Comparison of ENCODE assay signal across 8 cellular contexts in the genomic region with DNA sequence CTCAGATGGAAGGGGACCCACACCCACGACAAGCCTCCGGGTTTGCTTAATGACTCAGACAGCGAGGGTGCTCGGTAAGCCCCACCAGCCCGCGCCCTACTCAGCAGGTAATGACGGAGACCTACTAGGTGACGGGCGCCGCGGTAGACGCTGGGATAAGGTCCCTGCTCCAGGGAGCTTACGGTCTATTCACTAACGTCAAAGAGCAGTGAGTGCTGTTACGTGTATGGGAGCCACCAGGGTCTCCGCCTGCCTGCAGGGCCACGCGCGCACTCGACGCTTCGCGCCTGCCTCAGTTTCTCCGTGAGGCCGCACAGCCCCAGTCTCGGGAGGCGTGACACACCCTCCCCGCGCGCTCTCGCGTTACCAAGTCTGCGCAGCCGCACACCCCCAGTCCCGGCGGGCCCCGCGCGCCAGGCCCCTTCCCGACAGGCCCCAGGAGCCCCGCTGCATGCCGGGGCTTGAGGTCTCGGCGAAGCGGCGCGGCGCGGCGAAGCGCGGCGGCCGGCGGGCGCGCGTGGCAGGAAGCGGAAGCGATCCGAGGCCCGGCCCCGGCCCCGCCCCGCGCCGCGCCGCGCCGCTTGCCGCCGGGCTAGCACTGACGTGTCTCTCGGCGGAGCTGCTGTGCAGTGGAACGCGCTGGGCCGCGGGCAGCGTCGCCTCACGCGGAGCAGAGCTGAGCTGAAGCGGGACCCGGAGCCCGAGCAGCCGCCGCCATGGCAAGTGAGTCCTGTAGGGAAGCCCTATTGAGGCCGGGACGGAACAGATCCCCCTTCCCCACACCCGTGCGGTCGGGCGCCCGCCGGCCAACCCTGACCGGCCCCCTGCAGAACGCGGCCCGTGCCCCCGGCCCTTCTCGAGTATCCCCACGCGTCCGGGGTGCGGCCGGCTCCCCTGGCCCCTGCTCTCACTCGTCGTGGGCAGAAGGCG. TPM values are rescaled to one million over a fixed set of nuclear protein-coding genes. Genes with fewer than 3 reads are reported as not detected.
A peak's percentile ranks its signal among the peaks of the same experiment; 100 is the strongest.
DNase-seq lines count a peak whose midpoint lies in the region; ATAC-seq and TF ChIP-seq lines count a peak whose summit lies in the region.

A gene (plus strand): TSS at position 601 of the 930 bp plus-strand sequence. CDS start 116 bp downstream, at position 717.

- H3K36me3 Mint-ChIP-seq in GM23338 (ENCODE audit: low read depth), result peaks cover 38% of the 10 kb centered on the region
- peaks cover 32% of the 10 kb centered on the region for H3K36me3 Mint-ChIP-seq in activated T-helper 1 cell treated with anti-CD3 and anti-CD28 coated beads, Interleukin-12 subunit alpha, Interleukin-12 subunit beta, Interleukin-2, Interleukin-4 antibody, amounts not matched to agents 30 ng/mL and 10 ng/mL and 1 ng/mL, durations not matched to agents 14 hours and 24 hours and 36 hours (ENCODE audit: low read depth)
- H3K36me3 Mint-ChIP-seq in naive thymus-derived CD4-positive, alpha-beta T cell, result peaks cover 0 to 30% (median 8%) of the 10 kb centered on the region in 5 donors
- H3K36me3 Mint-ChIP-seq in stimulated activated memory B cell treated with anti-CD40 and anti-IgM and Interleukin-4, amounts not matched to agents 10 μg/mL and 1 μg/mL and 100 μg/mL, for 72 hours, result peaks cover 35% of the 10 kb centered on the region

- peak within 1 kb of the TSS; percentile 87 for H3K4me3 Mint-ChIP-seq in GM23338
- H3K4me3 Mint-ChIP-seq in activated T-helper 1 cell treated with anti-CD3 and anti-CD28 coated beads, Interleukin-12 subunit alpha, Interleukin-12 subunit beta, Interleukin-2, Interleukin-4 antibody, amounts not matched to agents 30 ng/mL and 10 ng/mL and 1 ng/mL, durations not matched to agents 14 hours and 24 hours and 36 hours, result peak within 1 kb of the TSS; percentile 99
- peak within 1 kb of the TSS; percentile 90 to 98 (median 96) for H3K4me3 Mint-ChIP-seq in naive thymus-derived CD4-positive, alpha-beta T cell
- H3K4me3 Mint-ChIP-seq in stimulated activated memory B cell treated with anti-CD40 and anti-IgM and Interleukin-4, amounts not matched to agents 10 μg/mL and 1 μg/mL and 100 μg/mL, for 72 hours, result peak within 1 kb of the TSS; percentile 84

- TF ChIP-seq CTCF in DOHH2 (IDR thresholded peaks at IDR 0.05; ENCODE audit: low read depth, low read length, poor library complexity, severe bottlenecking) (no peak), GM23338 (conservative IDR thresholded peaks at IDR 0.05; ENCODE audit: low read depth in 2 of 2) (no peak)

- peaks cover 5% of the 10 kb centered on the region for H3K27me3 Mint-ChIP-seq in GM23338 (ENCODE audit: insufficient read depth, low read depth, poor library complexity)
- peaks cover 5% of the 10 kb centered on the region for H3K27me3 Mint-ChIP-seq in activated T-helper 1 cell treated with anti-CD3 and anti-CD28 coated beads, Interleukin-12 subunit alpha, Interleukin-12 subunit beta, Interleukin-2, Interleukin-4 antibody, amounts not matched to agents 30 ng/mL and 10 ng/mL and 1 ng/mL, durations not matched to agents 14 hours and 24 hours and 36 hours (ENCODE audit: insufficient read depth)
- peaks cover 0 to 16% (median under 1%) of the 10 kb centered on the region in 5 donors for H3K27me3 Mint-ChIP-seq in naive thymus-derived CD4-positive, alpha-beta T cell
- peaks cover 2% of the 10 kb centered on the region for H3K27me3 Mint-ChIP-seq in stimulated activated memory B cell treated with anti-CD40 and anti-IgM and Interleukin-4, amounts not matched to agents 10 μg/mL and 1 μg/mL and 100 μg/mL, for 72 hours

- H3K27ac ChIP-seq in DOHH2 (ENCODE audit: low read depth, low read length) (peak within 1 kb of the TSS; percentile 66), GM23338 (ENCODE audit: low read depth) (peak within 1 kb of the TSS; percentile 52; the same call in 1 of the 2 replicates)
- peak within 1 kb of the TSS; percentile 95 for H3K27ac ChIP-seq in naive thymus-derived CD4-positive, alpha-beta T cell (ENCODE audit: low read depth, low read length)

- peaks cover 20% of the 10 kb centered on the region for H3K4me1 Mint-ChIP-seq in GM23338
- peaks cover 43% of the 10 kb centered on the region for H3K4me1 Mint-ChIP-seq in activated T-helper 1 cell treated with anti-CD3 and anti-CD28 coated beads, Interleukin-12 subunit alpha, Interleukin-12 subunit beta, Interleukin-2, Interleukin-4 antibody, amounts not matched to agents 30 ng/mL and 10 ng/mL and 1 ng/mL, durations not matched to agents 14 hours and 24 hours and 36 hours (ENCODE audit: low read depth)
- H3K4me1 Mint-ChIP-seq in naive thymus-derived CD4-positive, alpha-beta T cell, result peaks cover 36 to 44% (median 43%) of the 10 kb centered on the region in 7 donors
- peaks cover 41% of the 10 kb centered on the region for H3K4me1 Mint-ChIP-seq in stimulated activated memory B cell treated with anti-CD40 and anti-IgM and Interleukin-4, amounts not matched to agents 10 μg/mL and 1 μg/mL and 100 μg/mL, for 72 hours

- POLR2A ChIA-PET in naive thymus-derived CD4-positive, alpha-beta T cell (lab: Charles Lee), result interaction anchor here (0.9 to 1.6 kb wide), 5 partner anchors 14 to 477 kb away, joined by 3 to 5 read pairs (median 3); no protein-coding TSS in a partner anchor

- H3K27me3 ChIP-seq in DOHH2 (ENCODE audit: control insufficient read depth, low read length) (no peaks in the 10 kb centered on the region), GM23338 (ENCODE audit: insufficient read depth) (0 out of 2 replicates have a peak, but pooled peaks cover 6% of the 10 kb centered on the region)
- no peaks in the 10 kb centered on the region for H3K27me3 ChIP-seq in naive thymus-derived CD4-positive, alpha-beta T cell (ENCODE audit: control insufficient read depth in 2 of 2, insufficient read depth in 2 of 2, low read length in 2 of 2)

- peak within 1 kb of the TSS; percentile 79 for H3K4me2 ChIP-seq in DOHH2 (ENCODE audit: low read length)
- H3K4me2 ChIP-seq in GM23338, result peak within 1 kb of the TSS; percentile 96

- peak; percentile 95 for ATAC-seq in GM23338
- peak; percentile 97 for ATAC-seq in naive thymus-derived CD4-positive, alpha-beta T cell
- ATAC-seq in stimulated activated memory B cell treated with anti-CD40 and anti-IgM and Interleukin-4, amounts not matched to agents 10 μg/mL and 1 μg/mL and 100 μg/mL, for 72 hours, result peak; percentile 98

- H3K36me3 ChIP-seq in DOHH2 (ENCODE audit: control insufficient read depth, low read length) (peaks cover 46% of the 10 kb centered on the region), GM23338 (ENCODE audit: insufficient read depth) (peaks cover 32% of the 10 kb centered on the region)
- H3K36me3 ChIP-seq in naive thymus-derived CD4-positive, alpha-beta T cell (ENCODE audit: control insufficient read depth in 2 of 3, insufficient read depth in 3 of 3, low read length in 3 of 3), result peaks cover 0 to 31% (median 0%) of the 10 kb centered on the region in 3 experiments

- peaks cover 57% of the 10 kb centered on the region for H3K79me2 ChIP-seq in DOHH2 (ENCODE audit: control insufficient read depth, low read length)
- peaks cover 34% of the 10 kb centered on the region for H3K79me2 ChIP-seq in GM23338 (replicated peaks; ENCODE audit: insufficient read depth)

- no peaks in the 10 kb centered on the region for H3K9me2 ChIP-seq in DOHH2 (replicated peaks; ENCODE audit: control insufficient read depth, low read length)
- H3K9me2 ChIP-seq in GM23338 (ENCODE audit: insufficient read depth), result no peaks in the 10 kb centered on the region

- H3K4me1 ChIP-seq in DOHH2 (ENCODE audit: control insufficient read depth, low read length) (peaks cover 36% of the 10 kb centered on the region), GM23338 (ENCODE audit: insufficient read depth) (peaks cover 15% of the 10 kb centered on the region)
- H3K4me1 ChIP-seq in naive thymus-derived CD4-positive, alpha-beta T cell (ENCODE audit: control insufficient read depth in 2 of 2, insufficient read depth in 2 of 2, low read length in 2 of 2), result peaks cover 28 to 37% of the 10 kb centered on the region in 2 donors

- CTCF ChIA-PET in naive thymus-derived CD4-positive, alpha-beta T cell (lab: Charles Lee), result no interaction called here

- DNase-seq in GM23338 (ENCODE audit: low spot score) (peak; percentile 93), LHCN-M2 (ENCODE audit: low read depth) (peak; percentile 92), RPMI7951 (ENCODE audit: low read depth) (peak; percentile 95), fibroblast of gingiva (ENCODE audit: low read depth) (peak; percentile 95)
- peak; percentile 96 for DNase-seq in activated T-helper 1 cell treated with anti-CD3 and anti-CD28 coated beads, Interleukin-12 subunit alpha, Interleukin-12 subunit beta, Interleukin-2, Interleukin-4 antibody, amounts not matched to agents 30 ng/mL and 10 ng/mL and 1 ng/mL, durations not matched to agents 14 hours and 24 hours and 36 hours (ENCODE audit: low spot score)
- DNase-seq in naive thymus-derived CD4-positive, alpha-beta T cell, result peak; percentile 94 to 97 (median 95)

- peaks cover 8% of the 10 kb centered on the region; the same call in 1 of the 2 replicates for H4K20me1 ChIP-seq in DOHH2 (ENCODE audit: control insufficient read depth, insufficient read depth, low read depth, low read length)
- H4K20me1 ChIP-seq in GM23338 (replicated peaks; ENCODE audit: insufficient read depth), result peaks cover 16% of the 10 kb centered on the region

- intact Hi-C loops in activated T-helper 1 cell treated with anti-CD3 and anti-CD28 coated beads, Interleukin-12 subunit alpha, Interleukin-12 subunit beta, Interleukin-2, Interleukin-4 antibody, amounts not matched to agents 30 ng/mL and 10 ng/mL and 1 ng/mL, durations not matched to agents 14 hours and 24 hours and 36 hours (cut with micrococcal nuclease), result loop anchor here (1.0 to 10.0 kb wide), 10 partner anchors 23 to 1840 kb away; a partner anchor contains a TSS
- intact Hi-C loops in naive thymus-derived CD4-positive, alpha-beta T cell (cut with micrococcal nuclease), result loop anchor here (1.0 to 10.0 kb wide), 20 partner anchors 23 to 1577 kb away; a partner anchor contains a TSS

- no peaks in the 10 kb centered on the region for H3K9me3 ChIP-seq in DOHH2 (ENCODE audit: control insufficient read depth, insufficient read depth, low read length)
- H3K9me3 ChIP-seq in naive thymus-derived CD4-positive, alpha-beta T cell (ENCODE audit: control insufficient read depth in 2 of 3, low read length in 3 of 3), result no peaks in the 10 kb centered on the region

- peak within 1 kb of the TSS; percentile 82 for H3K27ac Mint-ChIP-seq in GM23338
- H3K27ac Mint-ChIP-seq in activated T-helper 1 cell treated with anti-CD3 and anti-CD28 coated beads, Interleukin-12 subunit alpha, Interleukin-12 subunit beta, Interleukin-2, Interleukin-4 antibody, amounts not matched to agents 30 ng/mL and 10 ng/mL and 1 ng/mL, durations not matched to agents 14 hours and 24 hours and 36 hours, result peak within 1 kb of the TSS; percentile 96
- peak within 1 kb of the TSS; percentile 87 to 99 (median 97) for H3K27ac Mint-ChIP-seq in naive thymus-derived CD4-positive, alpha-beta T cell
- peak within 1 kb of the TSS; percentile 84 for H3K27ac Mint-ChIP-seq in stimulated activated memory B cell treated with anti-CD40 and anti-IgM and Interleukin-4, amounts not matched to agents 10 μg/mL and 1 μg/mL and 100 μg/mL, for 72 hours

- no peaks in the 10 kb centered on the region for H3K9me3 Mint-ChIP-seq in GM23338
- H3K9me3 Mint-ChIP-seq in activated T-helper 1 cell treated with anti-CD3 and anti-CD28 coated beads, Interleukin-12 subunit alpha, Interleukin-12 subunit beta, Interleukin-2, Interleukin-4 antibody, amounts not matched to agents 30 ng/mL and 10 ng/mL and 1 ng/mL, durations not matched to agents 14 hours and 24 hours and 36 hours, result no peaks in the 10 kb centered on the region
- H3K9me3 Mint-ChIP-seq in naive thymus-derived CD4-positive, alpha-beta T cell, result no peaks in the 10 kb centered on the region
- no peaks in the 10 kb centered on the region for H3K9me3 Mint-ChIP-seq in stimulated activated memory B cell treated with anti-CD40 and anti-IgM and Interleukin-4, amounts not matched to agents 10 μg/mL and 1 μg/mL and 100 μg/mL, for 72 hours

- peak within 1 kb of the TSS; percentile 100 for H2AFZ ChIP-seq in GM23338

- H3F3A ChIP-seq in DOHH2 (ENCODE audit: control insufficient read depth, insufficient read depth), result peaks cover 5% of the 10 kb centered on the region
- H3F3A ChIP-seq in GM23338 (replicated peaks; ENCODE audit: low read depth), result no peaks in the 10 kb centered on the region

- H3K4me3 ChIP-seq in DOHH2 (ENCODE audit: low read length) (peak within 1 kb of the TSS; percentile 94), GM23338 (peak within 1 kb of the TSS; percentile 99)
- H3K4me3 ChIP-seq in naive thymus-derived CD4-positive, alpha-beta T cell (ENCODE audit: low read length), result peak within 1 kb of the TSS; percentile 82

RNA-seq across cellular contexts. Expression of the gene that starts here (rescaled TPM):
- 170 and 184 TPM in 2 replicates for total RNA-seq in GM23338 (2014; rRNA removed; shearing (Covaris generic))
- polyA plus RNA-seq in GM23338 (2016; fragmentation: Nextera tagmentation; extraction: Ambion mirVana), result 44.8 and 47.3 TPM in 2 replicates
- total RNA-seq in LHCN-M2 (2014; rRNA removed), result 331 and 378 TPM in 2 replicates
- polyA plus RNA-seq in LHCN-M2 (2012), result 294 TPM
- total RNA-seq in RPMI7951 (2014; rRNA removed; shearing (Covaris generic)), result 211 and 234 TPM in 2 replicates
- total RNA-seq in activated T-helper 1 cell treated with anti-CD3 and anti-CD28 coated beads, Interleukin-12 subunit alpha, Interleukin-12 subunit beta, Interleukin-2, Interleukin-4 antibody, amounts not matched to agents 30 ng/mL and 10 ng/mL and 1 ng/mL, durations not matched to agents 14 hours and 24 hours and 36 hours, result 205 and 214 TPM in 2 replicates
- 100 to 1,000 TPM; 110 to 219 (median 132) TPM for total RNA-seq in naive thymus-derived CD4-positive, alpha-beta T cell
- polyA plus RNA-seq in naive thymus-derived CD4-positive, alpha-beta T cell, result 100 to 1,000 TPM in 1 of 2 donors, 10 to 100 TPM in 1; 94.8 to 117 TPM

Comparison
In these comparisons a context has a peak if more than half of its experiments do, and no peak if none do; other contexts are left out.
1. Peak in every context shown above with its lines: DNase-seq, ATAC-seq, H3K4me3 ChIP-seq and H3K27ac ChIP-seq.